Comparison of ENCODE assay signal across 1 cellular context in the genomic region with DNA sequence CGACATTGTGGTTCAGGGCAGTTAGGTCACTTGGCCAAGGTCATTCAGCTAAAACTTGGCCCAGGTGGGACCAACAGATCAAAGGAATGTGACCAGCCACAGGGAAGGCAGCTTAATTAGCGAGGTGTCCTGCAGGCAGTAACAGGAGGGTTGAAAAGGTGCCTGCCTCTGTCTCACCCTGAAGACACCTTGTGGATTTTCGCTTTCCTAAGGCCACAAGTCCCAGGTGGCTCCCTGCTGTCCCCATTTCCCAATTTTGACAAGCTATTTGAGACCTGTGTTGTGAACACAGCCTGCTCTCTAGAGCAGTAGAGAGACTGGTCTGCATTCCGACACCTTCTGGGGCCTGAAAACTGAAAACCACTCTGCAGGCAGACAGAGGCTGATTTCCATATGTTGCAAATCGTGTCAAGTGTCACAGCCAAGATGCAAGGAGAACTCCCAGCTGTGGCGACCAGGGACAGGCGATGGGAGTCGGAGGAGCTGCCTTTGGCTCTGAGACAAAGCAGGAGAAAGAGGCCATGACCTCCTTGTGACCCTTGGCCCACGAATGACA.
TF ChIP-seq lines count a peak whose summit lies in the region.

No MANE protein-coding gene starts in this region.

TF ChIP-seq in WTC11, 78 proteins besides CTCF, POLR2A, EP300 and RAD21 (continued from another document):
- TF ChIP-seq, protein P1, sequence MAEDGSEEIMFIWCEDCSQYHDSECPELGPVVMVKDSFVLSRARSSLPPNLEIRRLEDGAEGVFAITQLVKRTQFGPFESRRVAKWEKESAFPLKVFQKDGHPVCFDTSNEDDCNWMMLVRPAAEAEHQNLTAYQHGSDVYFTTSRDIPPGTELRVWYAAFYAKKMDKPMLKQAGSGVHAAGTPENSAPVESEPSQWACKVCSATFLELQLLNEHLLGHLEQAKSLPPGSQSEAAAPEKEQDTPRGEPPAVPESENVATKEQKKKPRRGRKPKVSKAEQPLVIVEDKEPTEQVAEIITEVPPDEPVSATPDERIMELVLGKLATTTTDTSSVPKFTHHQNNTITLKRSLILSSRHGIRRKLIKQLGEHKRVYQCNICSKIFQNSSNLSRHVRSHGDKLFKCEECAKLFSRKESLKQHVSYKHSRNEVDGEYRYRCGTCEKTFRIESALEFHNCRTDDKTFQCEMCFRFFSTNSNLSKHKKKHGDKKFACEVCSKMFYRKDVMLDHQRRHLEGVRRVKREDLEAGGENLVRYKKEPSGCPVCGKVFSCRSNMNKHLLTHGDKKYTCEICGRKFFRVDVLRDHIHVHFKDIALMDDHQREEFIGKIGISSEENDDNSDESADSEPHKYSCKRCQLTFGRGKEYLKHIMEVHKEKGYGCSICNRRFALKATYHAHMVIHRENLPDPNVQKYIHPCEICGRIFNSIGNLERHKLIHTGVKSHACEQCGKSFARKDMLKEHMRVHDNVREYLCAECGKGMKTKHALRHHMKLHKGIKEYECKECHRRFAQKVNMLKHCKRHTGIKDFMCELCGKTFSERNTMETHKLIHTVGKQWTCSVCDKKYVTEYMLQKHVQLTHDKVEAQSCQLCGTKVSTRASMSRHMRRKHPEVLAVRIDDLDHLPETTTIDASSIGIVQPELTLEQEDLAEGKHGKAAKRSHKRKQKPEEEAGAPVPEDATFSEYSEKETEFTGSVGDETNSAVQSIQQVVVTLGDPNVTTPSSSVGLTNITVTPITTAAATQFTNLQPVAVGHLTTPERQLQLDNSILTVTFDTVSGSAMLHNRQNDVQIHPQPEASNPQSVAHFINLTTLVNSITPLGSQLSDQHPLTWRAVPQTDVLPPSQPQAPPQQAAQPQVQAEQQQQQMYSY (CRISPR knock-in tag; IDR thresholded peaks at IDR 0.05) = no peak
- TF ChIP-seq IRF2 (CRISPR knock-in tag; IDR thresholded peaks at IDR 0.05; ENCODE audit: borderline replicate concordance, low read depth) (no peak), NFYB (CRISPR knock-in tag; conservative IDR thresholded peaks at IDR 0.05; ENCODE audit: low read depth) (no peak), PRRX2 (CRISPR knock-in tag; IDR thresholded peaks at IDR 0.05) (0 out of 2 replicates have a peak, but pooled peaks have one; percentile 23), ELF4 (CRISPR knock-in tag; IDR thresholded peaks at IDR 0.05; ENCODE audit: low read depth) (no peak), JUN (CRISPR knock-in tag; IDR thresholded peaks at IDR 0.05) (no peak), ZNF671 (CRISPR knock-in tag; IDR thresholded peaks at IDR 0.05) (no peak), ZNF121 (CRISPR knock-in tag; IDR thresholded peaks at IDR 0.05) (peak; percentile 93), ZNF138 (CRISPR knock-in tag; conservative IDR thresholded peaks at IDR 0.05) (no peak), ESRRA (CRISPR knock-in tag; IDR thresholded peaks at IDR 0.05; ENCODE audit: borderline replicate concordance) (peak; percentile 88; the same call in 1 of the 2 replicates), EMX1 (CRISPR knock-in tag; IDR thresholded peaks at IDR 0.05) (no peak), ZBTB21 (CRISPR knock-in tag; IDR thresholded peaks at IDR 0.05; ENCODE audit: borderline replicate concordance) (no peak), RORB (CRISPR knock-in tag; IDR thresholded peaks at IDR 0.05) (no peak), CREB1 (CRISPR knock-in tag; IDR thresholded peaks at IDR 0.05) (no peak), NR1H2 (CRISPR knock-in tag; IDR thresholded peaks at IDR 0.05) (no peak), ATF1 (CRISPR knock-in tag; IDR thresholded peaks at IDR 0.05) (no peak), TEAD1 (CRISPR knock-in tag; IDR thresholded peaks at IDR 0.05) (peak; percentile 95)
- TF ChIP-seq, protein P2, sequence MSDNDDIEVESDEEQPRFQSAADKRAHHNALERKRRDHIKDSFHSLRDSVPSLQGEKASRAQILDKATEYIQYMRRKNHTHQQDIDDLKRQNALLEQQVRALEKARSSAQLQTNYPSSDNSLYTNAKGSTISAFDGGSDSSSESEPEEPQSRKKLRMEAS (CRISPR knock-in tag; IDR thresholded peaks at IDR 0.05) = no peak; the same call in 1 of the 2 replicates
- TF ChIP-seq, protein P3, sequence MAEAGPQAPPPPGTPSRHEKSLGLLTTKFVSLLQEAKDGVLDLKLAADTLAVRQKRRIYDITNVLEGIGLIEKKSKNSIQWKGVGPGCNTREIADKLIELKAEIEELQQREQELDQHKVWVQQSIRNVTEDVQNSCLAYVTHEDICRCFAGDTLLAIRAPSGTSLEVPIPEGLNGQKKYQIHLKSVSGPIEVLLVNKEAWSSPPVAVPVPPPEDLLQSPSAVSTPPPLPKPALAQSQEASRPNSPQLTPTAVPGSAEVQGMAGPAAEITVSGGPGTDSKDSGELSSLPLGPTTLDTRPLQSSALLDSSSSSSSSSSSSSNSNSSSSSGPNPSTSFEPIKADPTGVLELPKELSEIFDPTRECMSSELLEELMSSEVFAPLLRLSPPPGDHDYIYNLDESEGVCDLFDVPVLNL (CRISPR knock-in tag; IDR thresholded peaks at IDR 0.05; ENCODE audit: borderline replicate concordance, low read depth) = no peak
- TF ChIP-seq, protein P4, sequence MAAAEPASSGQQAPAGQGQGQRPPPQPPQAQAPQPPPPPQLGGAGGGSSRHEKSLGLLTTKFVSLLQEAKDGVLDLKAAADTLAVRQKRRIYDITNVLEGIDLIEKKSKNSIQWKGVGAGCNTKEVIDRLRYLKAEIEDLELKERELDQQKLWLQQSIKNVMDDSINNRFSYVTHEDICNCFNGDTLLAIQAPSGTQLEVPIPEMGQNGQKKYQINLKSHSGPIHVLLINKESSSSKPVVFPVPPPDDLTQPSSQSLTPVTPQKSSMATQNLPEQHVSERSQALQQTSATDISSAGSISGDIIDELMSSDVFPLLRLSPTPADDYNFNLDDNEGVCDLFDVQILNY (CRISPR knock-in tag; IDR thresholded peaks at IDR 0.05) = no peak
- TF ChIP-seq, protein P5, sequence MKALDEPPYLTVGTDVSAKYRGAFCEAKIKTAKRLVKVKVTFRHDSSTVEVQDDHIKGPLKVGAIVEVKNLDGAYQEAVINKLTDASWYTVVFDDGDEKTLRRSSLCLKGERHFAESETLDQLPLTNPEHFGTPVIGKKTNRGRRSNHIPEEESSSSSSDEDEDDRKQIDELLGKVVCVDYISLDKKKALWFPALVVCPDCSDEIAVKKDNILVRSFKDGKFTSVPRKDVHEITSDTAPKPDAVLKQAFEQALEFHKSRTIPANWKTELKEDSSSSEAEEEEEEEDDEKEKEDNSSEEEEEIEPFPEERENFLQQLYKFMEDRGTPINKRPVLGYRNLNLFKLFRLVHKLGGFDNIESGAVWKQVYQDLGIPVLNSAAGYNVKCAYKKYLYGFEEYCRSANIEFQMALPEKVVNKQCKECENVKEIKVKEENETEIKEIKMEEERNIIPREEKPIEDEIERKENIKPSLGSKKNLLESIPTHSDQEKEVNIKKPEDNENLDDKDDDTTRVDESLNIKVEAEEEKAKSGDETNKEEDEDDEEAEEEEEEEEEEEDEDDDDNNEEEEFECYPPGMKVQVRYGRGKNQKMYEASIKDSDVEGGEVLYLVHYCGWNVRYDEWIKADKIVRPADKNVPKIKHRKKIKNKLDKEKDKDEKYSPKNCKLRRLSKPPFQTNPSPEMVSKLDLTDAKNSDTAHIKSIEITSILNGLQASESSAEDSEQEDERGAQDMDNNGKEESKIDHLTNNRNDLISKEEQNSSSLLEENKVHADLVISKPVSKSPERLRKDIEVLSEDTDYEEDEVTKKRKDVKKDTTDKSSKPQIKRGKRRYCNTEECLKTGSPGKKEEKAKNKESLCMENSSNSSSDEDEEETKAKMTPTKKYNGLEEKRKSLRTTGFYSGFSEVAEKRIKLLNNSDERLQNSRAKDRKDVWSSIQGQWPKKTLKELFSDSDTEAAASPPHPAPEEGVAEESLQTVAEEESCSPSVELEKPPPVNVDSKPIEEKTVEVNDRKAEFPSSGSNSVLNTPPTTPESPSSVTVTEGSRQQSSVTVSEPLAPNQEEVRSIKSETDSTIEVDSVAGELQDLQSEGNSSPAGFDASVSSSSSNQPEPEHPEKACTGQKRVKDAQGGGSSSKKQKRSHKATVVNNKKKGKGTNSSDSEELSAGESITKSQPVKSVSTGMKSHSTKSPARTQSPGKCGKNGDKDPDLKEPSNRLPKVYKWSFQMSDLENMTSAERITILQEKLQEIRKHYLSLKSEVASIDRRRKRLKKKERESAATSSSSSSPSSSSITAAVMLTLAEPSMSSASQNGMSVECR (CRISPR knock-in tag; IDR thresholded peaks at IDR 0.05; ENCODE audit: borderline replicate concordance) = peak; percentile 72; the same call in 1 of the 2 replicates
- TF ChIP-seq, protein P6, sequence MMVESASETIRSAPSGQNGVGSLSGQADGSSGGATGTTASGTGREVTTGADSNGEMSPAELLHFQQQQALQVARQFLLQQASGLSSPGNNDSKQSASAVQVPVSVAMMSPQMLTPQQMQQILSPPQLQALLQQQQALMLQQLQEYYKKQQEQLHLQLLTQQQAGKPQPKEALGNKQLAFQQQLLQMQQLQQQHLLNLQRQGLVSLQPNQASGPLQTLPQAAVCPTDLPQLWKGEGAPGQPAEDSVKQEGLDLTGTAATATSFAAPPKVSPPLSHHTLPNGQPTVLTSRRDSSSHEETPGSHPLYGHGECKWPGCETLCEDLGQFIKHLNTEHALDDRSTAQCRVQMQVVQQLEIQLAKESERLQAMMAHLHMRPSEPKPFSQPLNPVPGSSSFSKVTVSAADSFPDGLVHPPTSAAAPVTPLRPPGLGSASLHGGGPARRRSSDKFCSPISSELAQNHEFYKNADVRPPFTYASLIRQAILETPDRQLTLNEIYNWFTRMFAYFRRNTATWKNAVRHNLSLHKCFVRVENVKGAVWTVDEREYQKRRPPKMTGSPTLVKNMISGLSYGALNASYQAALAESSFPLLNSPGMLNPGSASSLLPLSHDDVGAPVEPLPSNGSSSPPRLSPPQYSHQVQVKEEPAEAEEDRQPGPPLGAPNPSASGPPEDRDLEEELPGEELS (CRISPR knock-in tag; IDR thresholded peaks at IDR 0.05) = 0 out of 2 replicates have a peak, but pooled peaks have one; percentile 14
- TF ChIP-seq, protein P7, sequence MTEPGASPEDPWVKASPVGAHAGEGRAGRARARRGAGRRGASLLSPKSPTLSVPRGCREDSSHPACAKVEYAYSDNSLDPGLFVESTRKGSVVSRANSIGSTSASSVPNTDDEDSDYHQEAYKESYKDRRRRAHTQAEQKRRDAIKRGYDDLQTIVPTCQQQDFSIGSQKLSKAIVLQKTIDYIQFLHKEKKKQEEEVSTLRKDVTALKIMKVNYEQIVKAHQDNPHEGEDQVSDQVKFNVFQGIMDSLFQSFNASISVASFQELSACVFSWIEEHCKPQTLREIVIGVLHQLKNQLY (CRISPR knock-in tag; IDR thresholded peaks at IDR 0.05) = no peak
- TF ChIP-seq, protein P8, sequence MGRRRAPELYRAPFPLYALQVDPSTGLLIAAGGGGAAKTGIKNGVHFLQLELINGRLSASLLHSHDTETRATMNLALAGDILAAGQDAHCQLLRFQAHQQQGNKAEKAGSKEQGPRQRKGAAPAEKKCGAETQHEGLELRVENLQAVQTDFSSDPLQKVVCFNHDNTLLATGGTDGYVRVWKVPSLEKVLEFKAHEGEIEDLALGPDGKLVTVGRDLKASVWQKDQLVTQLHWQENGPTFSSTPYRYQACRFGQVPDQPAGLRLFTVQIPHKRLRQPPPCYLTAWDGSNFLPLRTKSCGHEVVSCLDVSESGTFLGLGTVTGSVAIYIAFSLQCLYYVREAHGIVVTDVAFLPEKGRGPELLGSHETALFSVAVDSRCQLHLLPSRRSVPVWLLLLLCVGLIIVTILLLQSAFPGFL (CRISPR knock-in tag; IDR thresholded peaks at IDR 0.05; ENCODE audit: borderline replicate concordance) = no peak
- TF ChIP-seq, protein P9, sequence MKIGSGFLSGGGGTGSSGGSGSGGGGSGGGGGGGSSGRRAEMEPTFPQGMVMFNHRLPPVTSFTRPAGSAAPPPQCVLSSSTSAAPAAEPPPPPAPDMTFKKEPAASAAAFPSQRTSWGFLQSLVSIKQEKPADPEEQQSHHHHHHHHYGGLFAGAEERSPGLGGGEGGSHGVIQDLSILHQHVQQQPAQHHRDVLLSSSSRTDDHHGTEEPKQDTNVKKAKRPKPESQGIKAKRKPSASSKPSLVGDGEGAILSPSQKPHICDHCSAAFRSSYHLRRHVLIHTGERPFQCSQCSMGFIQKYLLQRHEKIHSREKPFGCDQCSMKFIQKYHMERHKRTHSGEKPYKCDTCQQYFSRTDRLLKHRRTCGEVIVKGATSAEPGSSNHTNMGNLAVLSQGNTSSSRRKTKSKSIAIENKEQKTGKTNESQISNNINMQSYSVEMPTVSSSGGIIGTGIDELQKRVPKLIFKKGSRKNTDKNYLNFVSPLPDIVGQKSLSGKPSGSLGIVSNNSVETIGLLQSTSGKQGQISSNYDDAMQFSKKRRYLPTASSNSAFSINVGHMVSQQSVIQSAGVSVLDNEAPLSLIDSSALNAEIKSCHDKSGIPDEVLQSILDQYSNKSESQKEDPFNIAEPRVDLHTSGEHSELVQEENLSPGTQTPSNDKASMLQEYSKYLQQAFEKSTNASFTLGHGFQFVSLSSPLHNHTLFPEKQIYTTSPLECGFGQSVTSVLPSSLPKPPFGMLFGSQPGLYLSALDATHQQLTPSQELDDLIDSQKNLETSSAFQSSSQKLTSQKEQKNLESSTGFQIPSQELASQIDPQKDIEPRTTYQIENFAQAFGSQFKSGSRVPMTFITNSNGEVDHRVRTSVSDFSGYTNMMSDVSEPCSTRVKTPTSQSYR (CRISPR knock-in tag; IDR thresholded peaks at IDR 0.05) = no peak
- TF ChIP-seq, protein P10, sequence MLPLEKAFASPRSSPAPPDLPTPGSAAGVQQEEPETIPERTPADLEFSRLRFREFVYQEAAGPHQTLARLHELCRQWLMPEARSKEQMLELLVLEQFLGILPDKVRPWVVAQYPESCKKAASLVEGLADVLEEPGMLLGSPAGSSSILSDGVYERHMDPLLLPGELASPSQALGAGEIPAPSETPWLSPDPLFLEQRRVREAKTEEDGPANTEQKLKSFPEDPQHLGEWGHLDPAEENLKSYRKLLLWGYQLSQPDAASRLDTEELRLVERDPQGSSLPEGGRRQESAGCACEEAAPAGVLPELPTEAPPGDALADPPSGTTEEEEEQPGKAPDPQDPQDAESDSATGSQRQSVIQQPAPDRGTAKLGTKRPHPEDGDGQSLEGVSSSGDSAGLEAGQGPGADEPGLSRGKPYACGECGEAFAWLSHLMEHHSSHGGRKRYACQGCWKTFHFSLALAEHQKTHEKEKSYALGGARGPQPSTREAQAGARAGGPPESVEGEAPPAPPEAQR (CRISPR knock-in tag; IDR thresholded peaks at IDR 0.05) = no peak
